9 cellular contexts compared by ENCODE assay signal in the genomic region with DNA sequence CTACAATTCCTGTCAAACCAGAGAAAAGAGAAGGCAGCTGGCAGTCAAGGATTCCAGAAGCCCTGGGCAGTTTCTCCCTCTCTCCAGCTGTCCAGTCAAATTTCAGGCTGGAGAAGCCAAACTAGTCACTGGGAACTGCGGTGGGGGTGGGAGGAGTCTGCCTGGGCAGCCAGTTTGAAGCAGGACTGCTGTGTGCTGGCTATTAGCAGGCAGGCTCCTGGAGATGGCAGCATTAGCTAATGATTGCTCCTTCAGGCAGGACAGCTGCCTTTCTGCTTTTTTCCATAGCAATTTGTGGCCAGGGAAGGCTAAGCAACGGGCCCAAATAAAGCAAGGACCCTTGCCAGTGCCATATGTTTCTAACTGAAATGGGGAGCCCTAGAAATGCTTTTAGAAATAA. TPM values are rescaled to one million over a fixed set of nuclear protein-coding genes. Genes with fewer than 3 reads are reported as not detected.
DNase-seq lines count a peak whose midpoint lies in the region; ATAC-seq and TF ChIP-seq lines count a peak whose summit lies in the region.
"Had no signal": no experiment of that assay in that cellular context is flagged by ENCODE, and none has a peak within 500 bp of the region (broad histone marks: within the 10 kb centered on the region; RNA-seq: fewer than 3 reads in every experiment).

No MANE protein-coding gene starts in this region.

- H3K9me3 ChIP-seq in right atrium auricular region = no peaks in the 10 kb centered on the region
- H3K9me3 ChIP-seq in aorta (ENCODE audit: control insufficient read depth, low read length) = no peaks in the 10 kb centered on the region

- H3K36me3 ChIP-seq in right atrium auricular region = no peaks in the 10 kb centered on the region
- H3K36me3 ChIP-seq in aorta (ENCODE audit: control insufficient read depth in 1 of 2, insufficient read depth in 2 of 2, low read length in 1 of 2) = no peaks in the 10 kb centered on the region

- H3K9me3 Mint-ChIP-seq in brain = no peaks in the 10 kb centered on the region
- H3K9me3 Mint-ChIP-seq in HFFc6 = no peaks in the 10 kb centered on the region

- H3K27ac ChIP-seq in right atrium auricular region (no peak overlapping the region), aorta (ENCODE audit: low read depth in 1 of 2, low read length in 2 of 2) (no peak overlapping the region)

- ATAC-seq in Right ventricle myocardium superior (ENCODE audit: poor library complexity) (peak; percentile 67), aorta (ENCODE audit: low FRiP score) (peak; percentile 72), HG02852 (IDR thresholded peaks at IDR 0.05; ENCODE audit: unreplicated experiment) (no peak)

- H3K27ac Mint-ChIP-seq in brain (peak overlapping the region in 1 of 5 experiments; percentile 39), HFFc6 (no peak overlapping the region)

- H3K4me3 Mint-ChIP-seq in brain (no peak overlapping the region), HFFc6 (no peak overlapping the region)

- H3K27me3 ChIP-seq in right atrium auricular region (no peaks in the 10 kb centered on the region), aorta (ENCODE audit: control insufficient read depth in 1 of 2, insufficient read depth in 2 of 2, low read length in 1 of 2) (no peaks in the 10 kb centered on the region)

- 1 to 2% methylated on average over 2 of the region's 2 CpGs for WGBS in aorta, 2 donors

- H3K4me3 ChIP-seq in right atrium auricular region = no peak overlapping the region
- H3K4me3 ChIP-seq in aorta (ENCODE audit: low read length in 2 of 2) = no peak overlapping the region

- H3K36me3 Mint-ChIP-seq in brain (no peaks in the 10 kb centered on the region), HFFc6 (ENCODE audit: low read depth) (no peaks in the 10 kb centered on the region)

- DNase-seq in Right ventricle myocardium superior = peak; percentile 34
- no peak for DNase-seq in right atrium auricular region (ENCODE audit: low spot score)
- peak; percentile 75 for DNase-seq in left kidney (ENCODE audit: low read depth, low spot score)
- DNase-seq in aorta = peak; percentile 58 to 79
- DNase-seq in activated CD8-positive, alpha-beta memory T cell treated with anti-CD3 and anti-CD28 coated beads, Interleukin-2, amount 50 U/mL, for 4 hours = no peak
- no peak for DNase-seq in HFFc6

- H3K4me1 Mint-ChIP-seq in brain (peaks cover 24% of the 10 kb centered on the region), HFFc6 (ENCODE audit: low read depth) (no peaks in the 10 kb centered on the region)

- TF ChIP-seq CTCF in right atrium auricular region (IDR thresholded peaks at IDR 0.05) = peak in 1 of 2 donors; percentile 22
- peak; percentile 58 to 60 for TF ChIP-seq CTCF in brain (conservative IDR thresholded peaks at IDR 0.05)
- TF ChIP-seq CTCF in HFFc6 (IDR thresholded peaks at IDR 0.05) = no peak

- H3K4me1 ChIP-seq in right atrium auricular region = no peaks in the 10 kb centered on the region
- H3K4me1 ChIP-seq in aorta (ENCODE audit: control insufficient read depth in 1 of 2, insufficient read depth in 2 of 2, low read length in 2 of 2) = no peaks in the 10 kb centered on the region

- H3K27me3 Mint-ChIP-seq in brain (no peaks in the 10 kb centered on the region), HFFc6 (ENCODE audit: insufficient read depth) (no peaks in the 10 kb centered on the region)

- intact Hi-C loops in Right ventricle myocardium superior (cut with DNase I) = no loop called here
- intact Hi-C loops in aorta (cut with DNase I) = no loop called here

RNA-seq across cellular contexts. Expression of gene FGF13, which starts 44.7 kb away (rescaled TPM):
- 0.43 TPM for total RNA-seq in Right ventricle myocardium superior
- total RNA-seq in right atrium auricular region = 1 to 10 TPM; 1.3 to 1.9 TPM
- polyA plus RNA-seq in brain (ENCODE audit: insufficient read depth, low read depth, low replicate concordance) = 5.6 TPM
- total RNA-seq in aorta = 10 to 100 TPM; 13.8 to 18.3 TPM
- 10 to 100 TPM; 12.9 to 14.4 TPM for polyA plus RNA-seq in aorta
- total RNA-seq in HFFc6 (2021; fragmentation: NEBNext Ultra II Directional; extraction: Animal tissue kit (Norgen Biotek cat#: 25700)) = not detected
- polyA plus RNA-seq: BJ had no signal

Comparison
In these comparisons a context has a peak if more than half of its experiments do, and no peak if none do; other contexts are left out.
1. DNase-seq: peak in Right ventricle myocardium superior (single experiment), left kidney (single experiment) and aorta (2 of 2); none in right atrium auricular region (single experiment), activated CD8-positive, alpha-beta memory T cell treated with anti-CD3 and anti-CD28 coated beads, Interleukin-2, amount 50 U/mL, for 4 hours (single experiment) and HFFc6 (single experiment).
2. RNA of gene FGF13, which starts 44.7 kb away (total RNA-seq): 13.8 to 18.3 TPM in aorta; 1.3 to 1.9 TPM in right atrium auricular region, 0.43 TPM in Right ventricle myocardium superior (single experiment) and not detected in HFFc6; every median in the first group is over 4 times any median in the second.